Comparison of ENCODE assay signal across 8 cellular contexts in the genomic region with DNA sequence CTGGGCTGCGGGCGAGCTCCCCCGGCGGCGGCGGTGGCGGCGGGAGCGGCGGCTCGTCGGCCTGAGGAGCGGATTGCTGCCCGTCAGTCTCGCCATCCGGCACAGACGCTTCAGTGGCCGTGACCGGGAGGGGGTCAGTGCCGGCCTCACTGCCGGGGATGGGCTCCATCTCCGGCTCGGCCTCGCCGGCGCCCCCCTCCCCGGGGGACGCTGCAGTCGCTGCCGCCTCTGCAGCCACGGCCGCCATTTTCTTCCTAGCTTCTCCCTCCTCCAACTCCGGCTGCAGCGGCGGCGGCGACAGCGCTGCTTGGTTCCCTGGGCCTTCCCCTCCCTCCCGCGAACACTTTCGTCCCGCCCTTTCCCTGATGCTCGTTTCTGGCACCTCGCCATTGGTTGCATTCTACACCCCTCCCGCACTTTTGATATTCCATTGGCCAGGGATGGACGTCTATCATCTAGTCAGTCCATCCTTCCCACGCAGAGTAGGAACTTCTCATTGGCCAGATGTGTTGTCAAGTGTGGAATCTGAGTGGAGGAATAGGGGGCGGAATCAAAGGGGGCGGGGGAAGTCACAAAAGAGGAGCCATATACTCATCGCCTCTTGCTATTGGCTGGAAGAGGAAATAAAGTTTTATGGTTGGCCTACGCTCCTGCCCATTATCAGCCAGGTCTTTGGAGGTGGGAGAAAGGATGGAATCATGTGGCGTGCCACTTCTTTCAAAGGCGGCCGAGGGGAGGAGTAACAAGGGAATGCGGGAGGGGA. TPM values are rescaled to one million over a fixed set of nuclear protein-coding genes. Genes with fewer than 3 reads are reported as not detected.
DNase-seq lines count a peak whose midpoint lies in the region; ATAC-seq and TF ChIP-seq lines count a peak whose summit lies in the region.

A gene with protein sequence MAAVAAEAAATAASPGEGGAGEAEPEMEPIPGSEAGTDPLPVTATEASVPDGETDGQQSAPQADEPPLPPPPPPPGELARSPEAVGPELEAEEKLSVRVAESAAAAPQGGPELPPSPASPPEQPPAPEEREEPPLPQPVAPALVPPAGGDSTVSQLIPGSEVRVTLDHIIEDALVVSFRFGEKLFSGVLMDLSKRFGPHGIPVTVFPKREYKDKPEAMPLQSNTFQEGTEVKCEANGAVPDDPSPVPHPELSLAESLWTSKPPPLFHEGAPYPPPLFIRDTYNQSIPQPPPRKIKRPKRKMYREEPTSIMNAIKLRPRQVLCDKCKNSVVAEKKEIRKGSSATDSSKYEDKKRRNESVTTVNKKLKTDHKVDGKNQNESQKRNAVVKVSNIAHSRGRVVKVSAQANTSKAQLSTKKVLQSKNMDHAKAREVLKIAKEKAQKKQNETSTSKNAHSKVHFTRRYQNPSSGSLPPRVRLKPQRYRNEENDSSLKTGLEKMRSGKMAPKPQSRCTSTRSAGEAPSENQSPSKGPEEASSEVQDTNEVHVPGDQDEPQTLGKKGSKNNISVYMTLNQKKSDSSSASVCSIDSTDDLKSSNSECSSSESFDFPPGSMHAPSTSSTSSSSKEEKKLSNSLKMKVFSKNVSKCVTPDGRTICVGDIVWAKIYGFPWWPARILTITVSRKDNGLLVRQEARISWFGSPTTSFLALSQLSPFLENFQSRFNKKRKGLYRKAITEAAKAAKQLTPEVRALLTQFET (minus strand): TSS at position 309 of the 763 bp plus-strand sequence. CDS start 62 bp downstream, at position 247.

- POLR2A ChIA-PET in HEK293T (lab: Yijun Ruan, JAX) = interaction anchor here (0.6 to 1.6 kb wide), 7 partner anchors 14 to 300 kb away, joined by 3 to 4 read pairs (median 3); no protein-coding TSS in a partner anchor

- peak within 1 kb of the TSS; percentile 99 for H3K27ac Mint-ChIP-seq in neural progenitor cell

- peaks cover 14% of the 10 kb centered on the region for H4K20me1 ChIP-seq in neural progenitor cell (ENCODE audit: low read depth)

- peak within 1 kb of the TSS; percentile 51 for H2AFZ ChIP-seq in neural progenitor cell (replicated peaks)

- H3K36me3 Mint-ChIP-seq in neural progenitor cell = peaks cover 7% of the 10 kb centered on the region

- no peaks in the 10 kb centered on the region for H3K4me1 ChIP-seq in foreskin keratinocyte
- H3K4me1 ChIP-seq in neural progenitor cell = no peaks in the 10 kb centered on the region

- H3K4me3 ChIP-seq in neural progenitor cell = peak within 1 kb of the TSS; percentile 92

- H3F3A ChIP-seq in neural progenitor cell (ENCODE audit: low read depth) = no peaks in the 10 kb centered on the region

- H3K9me3 ChIP-seq in neural progenitor cell (ENCODE audit: low read depth) = no peaks in the 10 kb centered on the region

- in situ Hi-C loops in SK-MEL-5 (cut with HindIII; ENCODE audit: low pct_unique_long_range_greater_than_20kb, low sequenced_read_pairs) = no loop called here

- no peaks in the 10 kb centered on the region for H3K36me3 ChIP-seq in neural progenitor cell

- peak within 1 kb of the TSS; percentile 99 for H3K4me3 Mint-ChIP-seq in neural progenitor cell

- no peaks in the 10 kb centered on the region for H3K9me3 Mint-ChIP-seq in neural progenitor cell

- no peaks in the 10 kb centered on the region for H3K27me3 ChIP-seq in foreskin keratinocyte
- no peaks in the 10 kb centered on the region for H3K27me3 ChIP-seq in neural progenitor cell

- H3K4me1 Mint-ChIP-seq in neural progenitor cell = peaks cover 9% of the 10 kb centered on the region

- H3K9ac ChIP-seq in neural progenitor cell = peak within 1 kb of the TSS; percentile 83

- peak within 1 kb of the TSS; percentile 50 for H3K27ac ChIP-seq in foreskin keratinocyte
- peak within 1 kb of the TSS; percentile 61 for H3K27ac ChIP-seq in neural progenitor cell

- H3K27me3 Mint-ChIP-seq in neural progenitor cell (ENCODE audit: insufficient read depth, low read depth) = peaks cover 4% of the 10 kb centered on the region

- TF ChIP-seq CTCF in foreskin keratinocyte (conservative IDR thresholded peaks at IDR 0.05) (peak; percentile 31), neural progenitor cell (IDR thresholded peaks at IDR 0.05) (peak; percentile 39)

- H3K4me2 ChIP-seq in neural progenitor cell = peak within 1 kb of the TSS; percentile 86

- H3K79me2 ChIP-seq in neural progenitor cell (ENCODE audit: low read depth) = peaks cover 46% of the 10 kb centered on the region

- CTCF ChIA-PET in HEK293T (lab: Yijun Ruan, JAX) = interaction anchor here (0.6 to 1.6 kb wide), 2 partner anchors 37 to 38 kb away, joined by 3 read pairs; no protein-coding TSS in a partner anchor

- peak; percentile 93 for ATAC-seq in foreskin keratinocyte

- DNase-seq in GM04503 (ENCODE audit: low read depth) = peak; percentile 100
- peak; percentile 91 for DNase-seq in HEK293T (ENCODE audit: extremely low spot score)
- DNase-seq in MV-4-11 (lab: John Stamatoyannopoulos, UW) = peak; percentile 100
- DNase-seq in SK-MEL-5 (ENCODE audit: low read depth, low spot score) = peak; percentile 100
- peak; percentile 97 for DNase-seq in activated naive CD4-positive, alpha-beta T cell treated with Interleukin-2 at 50 U/mL for 16 hours
- peak; percentile 100 for DNase-seq in foreskin keratinocyte
- peak; percentile 100 for DNase-seq in neural progenitor cell (ENCODE audit: low spot score)
- peak; percentile 100 for DNase-seq in stromal cell of bone marrow (ENCODE audit: low read depth)

TF ChIP-seq in HEK293T, 16 proteins besides CTCF, POLR2A, EP300 and RAD21:
- TF ChIP-seq TARDBP (IDR thresholded peaks at IDR 0.05) (no peak), SP1 (IDR thresholded peaks at IDR 0.05) (peak; percentile 71)
- TF ChIP-seq, protein P1, sequence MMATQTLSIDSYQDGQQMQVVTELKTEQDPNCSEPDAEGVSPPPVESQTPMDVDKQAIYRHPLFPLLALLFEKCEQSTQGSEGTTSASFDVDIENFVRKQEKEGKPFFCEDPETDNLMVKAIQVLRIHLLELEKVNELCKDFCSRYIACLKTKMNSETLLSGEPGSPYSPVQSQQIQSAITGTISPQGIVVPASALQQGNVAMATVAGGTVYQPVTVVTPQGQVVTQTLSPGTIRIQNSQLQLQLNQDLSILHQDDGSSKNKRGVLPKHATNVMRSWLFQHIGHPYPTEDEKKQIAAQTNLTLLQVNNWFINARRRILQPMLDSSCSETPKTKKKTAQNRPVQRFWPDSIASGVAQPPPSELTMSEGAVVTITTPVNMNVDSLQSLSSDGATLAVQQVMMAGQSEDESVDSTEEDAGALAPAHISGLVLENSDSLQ (IDR thresholded peaks at IDR 0.05) = peak; percentile 100

RNA-seq across cellular contexts. Expression of the gene that starts here (rescaled TPM):
- total RNA-seq in SK-MEL-5 (2014; rRNA removed; shearing (Covaris generic)) = 8.1 and 8.8 TPM in 2 replicates
- polyA plus RNA-seq in SK-MEL-5 (2015; cell fraction: cytosol; rRNA removed) = 6.3 and 9.5 TPM in 2 replicates
- 18.5 and 21.8 TPM in 2 replicates for polyA plus RNA-seq in SK-MEL-5 (2015; cell fraction: nucleus; rRNA removed)
- total RNA-seq in foreskin keratinocyte (13.9 and 16.6 TPM in 2 replicates), neural progenitor cell (ENCODE audit: low replicate concordance) (37.1 and 49.0 TPM in 2 replicates)
- polyA plus RNA-seq in foreskin keratinocyte = 3.0 and 4.4 TPM in 2 replicates

Comparison
In these comparisons a context has a peak if more than half of its experiments do, and no peak if none do; other contexts are left out.
1. Peak in every context shown above with its lines: DNase-seq, ATAC-seq, H3K4me3 ChIP-seq and H3K27ac ChIP-seq.